ENCODE assay signal across 8 cellular contexts in the genomic region with DNA sequence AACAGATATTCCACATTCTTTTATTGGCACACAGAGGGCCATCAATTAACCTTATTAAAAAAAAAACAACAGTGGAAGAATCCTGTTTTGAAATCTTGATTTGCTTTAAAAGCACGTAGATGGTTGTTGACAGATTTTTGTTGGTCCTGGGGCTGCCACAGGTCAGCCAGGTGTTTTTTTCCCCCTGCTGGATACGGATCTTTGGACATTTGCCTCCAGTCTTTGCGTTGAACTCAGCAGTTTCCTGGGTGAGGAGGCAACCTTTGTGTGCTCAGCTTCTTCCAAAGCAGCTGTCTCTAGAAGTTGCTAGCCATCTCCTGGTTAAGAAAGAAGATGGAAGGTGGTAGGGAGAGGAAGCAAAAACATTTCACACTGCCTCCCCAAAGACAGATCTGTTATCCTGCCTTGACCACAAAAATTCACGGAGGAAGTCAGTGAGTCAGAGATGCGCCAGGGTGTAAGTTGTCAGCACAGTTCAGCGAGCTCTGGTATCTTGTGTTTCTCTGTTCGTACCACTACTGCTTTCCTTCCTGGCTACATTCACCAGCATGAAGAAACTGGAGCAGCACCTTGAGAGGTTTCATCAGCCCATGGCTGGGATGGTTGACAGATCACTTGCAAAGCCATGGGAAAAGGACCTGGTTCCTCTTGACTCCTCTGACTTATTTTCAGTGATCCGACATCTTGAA.
DNase-seq lines count a peak whose midpoint lies in the region; ATAC-seq and TF ChIP-seq lines count a peak whose summit lies in the region.

No MANE protein-coding gene starts in this region.

- H3K4me3 ChIP-seq in DND-41 (ENCODE audit: low read depth in 1 of 2, low read length in 2 of 2) (peak overlapping the region in 1 of 2 experiments; percentile 10; a peak in 2 of 4 replicates), right lobe of liver (no peak overlapping the region), aorta (ENCODE audit: low read length in 2 of 2) (no peak overlapping the region)

- TF ChIP-seq CTCF in DND-41 (IDR thresholded peaks at IDR 0.05; ENCODE audit: borderline replicate concordance, extremely low read depth, low read length, poor library complexity, severe bottlenecking) (no peak), right lobe of liver (IDR thresholded peaks at IDR 0.05) (no peak)

- H3K27ac ChIP-seq in DND-41 (ENCODE audit: low read length), result peak overlapping the region; percentile 86
- H3K27ac ChIP-seq in right lobe of liver, result no peak overlapping the region
- no peak overlapping the region for H3K27ac ChIP-seq in aorta (ENCODE audit: low read depth in 1 of 2, low read length in 2 of 2)

- H3K9ac ChIP-seq in DND-41 (ENCODE audit: low read depth, low read length), result peak overlapping the region; percentile 33

- H3K4me3 Mint-ChIP-seq in activated T-helper 1 cell treated with anti-CD3 and anti-CD28 coated beads, Interleukin-12 subunit alpha, Interleukin-12 subunit beta, Interleukin-2, Interleukin-4 antibody, amounts not matched to agents 30 ng/mL and 10 ng/mL and 1 ng/mL, durations not matched to agents 14 hours and 24 hours and 36 hours, result peak overlapping the region; percentile 76

- intact Hi-C loops in activated T-helper 1 cell treated with anti-CD3 and anti-CD28 coated beads, Interleukin-12 subunit alpha, Interleukin-12 subunit beta, Interleukin-2, Interleukin-4 antibody, amounts not matched to agents 30 ng/mL and 10 ng/mL and 1 ng/mL, durations not matched to agents 14 hours and 24 hours and 36 hours (cut with micrococcal nuclease), result loop anchor here (1.0 to 2.0 kb wide), 2 partner anchors 23 to 150 kb away; no protein-coding TSS in a partner anchor
- intact Hi-C loops in right lobe of liver (cut with DNase I), result no loop called here
- intact Hi-C loops in posterior cingulate gyrus (cut with DNase I), result no loop called here
- intact Hi-C loops in aorta (cut with DNase I), result no loop called here

- H3K27me3 Mint-ChIP-seq in activated T-helper 1 cell treated with anti-CD3 and anti-CD28 coated beads, Interleukin-12 subunit alpha, Interleukin-12 subunit beta, Interleukin-2, Interleukin-4 antibody, amounts not matched to agents 30 ng/mL and 10 ng/mL and 1 ng/mL, durations not matched to agents 14 hours and 24 hours and 36 hours (ENCODE audit: insufficient read depth), result no peaks in the 10 kb centered on the region

- peaks cover 93% of the 10 kb centered on the region for H3K4me1 Mint-ChIP-seq in activated T-helper 1 cell treated with anti-CD3 and anti-CD28 coated beads, Interleukin-12 subunit alpha, Interleukin-12 subunit beta, Interleukin-2, Interleukin-4 antibody, amounts not matched to agents 30 ng/mL and 10 ng/mL and 1 ng/mL, durations not matched to agents 14 hours and 24 hours and 36 hours (ENCODE audit: low read depth)

- peaks cover 15% of the 10 kb centered on the region for H3K36me3 Mint-ChIP-seq in activated T-helper 1 cell treated with anti-CD3 and anti-CD28 coated beads, Interleukin-12 subunit alpha, Interleukin-12 subunit beta, Interleukin-2, Interleukin-4 antibody, amounts not matched to agents 30 ng/mL and 10 ng/mL and 1 ng/mL, durations not matched to agents 14 hours and 24 hours and 36 hours (ENCODE audit: low read depth)

- H3K27me3 ChIP-seq in DND-41 (ENCODE audit: insufficient read depth, low read length, poor library complexity) (no peaks in the 10 kb centered on the region), right lobe of liver (no peaks in the 10 kb centered on the region), aorta (ENCODE audit: control insufficient read depth in 1 of 2, insufficient read depth in 2 of 2, low read length in 1 of 2) (no peaks in the 10 kb centered on the region)

- H3K9me3 Mint-ChIP-seq in activated T-helper 1 cell treated with anti-CD3 and anti-CD28 coated beads, Interleukin-12 subunit alpha, Interleukin-12 subunit beta, Interleukin-2, Interleukin-4 antibody, amounts not matched to agents 30 ng/mL and 10 ng/mL and 1 ng/mL, durations not matched to agents 14 hours and 24 hours and 36 hours, result peaks cover 7% of the 10 kb centered on the region

- H2AFZ ChIP-seq in DND-41 (ENCODE audit: low read depth, low read length), result peak overlapping the region; percentile 47

- H3K4me1 ChIP-seq in DND-41 (ENCODE audit: insufficient read depth, low read length) (peaks cover 47% of the 10 kb centered on the region), right lobe of liver (peaks cover 0 to 17% (median 14%) of the 10 kb centered on the region in 4 donors), aorta (ENCODE audit: control insufficient read depth in 1 of 2, insufficient read depth in 2 of 2, low read length in 2 of 2) (peaks cover 0 to 5% of the 10 kb centered on the region in 2 donors)

- no peaks in the 10 kb centered on the region for H4K20me1 ChIP-seq in DND-41 (ENCODE audit: insufficient read depth, low read length)

- H3K9me3 ChIP-seq in DND-41 (ENCODE audit: insufficient read depth, low read length, severe bottlenecking), result no peaks in the 10 kb centered on the region
- H3K9me3 ChIP-seq in right lobe of liver, result no peaks in the 10 kb centered on the region
- H3K9me3 ChIP-seq in aorta (ENCODE audit: control insufficient read depth, low read length), result no peaks in the 10 kb centered on the region

- no peaks in the 10 kb centered on the region for H3K79me2 ChIP-seq in DND-41 (ENCODE audit: insufficient read depth, low read length)

- peak; percentile 97 for ATAC-seq in DND-41 (ENCODE audit: insufficient read depth, low read depth)
- peak in 3 of 4 donors; percentile 15 to 19 (median 16) for ATAC-seq in right lobe of liver
- ATAC-seq in aorta (ENCODE audit: low FRiP score), result no peak

- H3K27ac Mint-ChIP-seq in activated T-helper 1 cell treated with anti-CD3 and anti-CD28 coated beads, Interleukin-12 subunit alpha, Interleukin-12 subunit beta, Interleukin-2, Interleukin-4 antibody, amounts not matched to agents 30 ng/mL and 10 ng/mL and 1 ng/mL, durations not matched to agents 14 hours and 24 hours and 36 hours, result peak overlapping the region; percentile 92

- TF ChIP-seq POLR2A in right lobe of liver (IDR thresholded peaks at IDR 0.05), result no peak

- 41% methylated on average over 8 of the region's 8 CpGs for WGBS in right lobe of liver (ENCODE audit: insufficient coverage, low coverage, low lambda C conversion rate, missing lambda C conversion rate)
- WGBS in aorta, 2 donors, result 92 to 96% methylated on average over 8 of the region's 8 CpGs

- H3K36me3 ChIP-seq in DND-41 (ENCODE audit: insufficient read depth, low read length) (no peaks in the 10 kb centered on the region), right lobe of liver (no peaks in the 10 kb centered on the region), aorta (ENCODE audit: control insufficient read depth in 1 of 2, insufficient read depth in 2 of 2, low read length in 1 of 2) (no peaks in the 10 kb centered on the region)

- H3K4me2 ChIP-seq in DND-41 (ENCODE audit: insufficient read depth, low read length), result peak overlapping the region; percentile 47

- peak; percentile 81 for DNase-seq in DND-41
- peak; percentile 33 for DNase-seq in H4 (ENCODE audit: low spot score)
- peak; percentile 86 to 88 for DNase-seq in NOMO-1 (lab: John Stamatoyannopoulos, UW; ENCODE audit: unreplicated experiment in 2 of 2)
- DNase-seq in activated T-helper 1 cell treated with anti-CD3 and anti-CD28 coated beads, Interleukin-12 subunit alpha, Interleukin-12 subunit beta, Interleukin-2, Interleukin-4 antibody, amounts not matched to agents 30 ng/mL and 10 ng/mL and 1 ng/mL, durations not matched to agents 14 hours and 24 hours and 36 hours (ENCODE audit: low spot score), result peak; percentile 55
- DNase-seq in right lobe of liver, result no peak
- no peak for DNase-seq in posterior cingulate gyrus
- no peak for DNase-seq in aorta
- DNase-seq in NCI-H1436 treated with DMSO at 0.1 percent for 48 hours (lab: John Stamatoyannopoulos, UW), result no peak

Comparison
In these comparisons a context has a peak if more than half of its experiments do, and no peak if none do; other contexts are left out.
1. DNase-seq: peak in DND-41 (single experiment), H4 (single experiment), NOMO-1 (2 of 2) and activated T-helper 1 cell treated with anti-CD3 and anti-CD28 coated beads, Interleukin-12 subunit alpha, Interleukin-12 subunit beta, Interleukin-2, Interleukin-4 antibody, amounts not matched to agents 30 ng/mL and 10 ng/mL and 1 ng/mL, durations not matched to agents 14 hours and 24 hours and 36 hours (single experiment); none in right lobe of liver (0 of 3), posterior cingulate gyrus (0 of 10), aorta (0 of 2) and NCI-H1436 treated with DMSO at 0.1 percent for 48 hours (single experiment).